In genomic region chr5:139293199-139293503, GRCh38 we compare ENCODE assay signal across 8 cellular contexts. TPM values are rescaled to one million over a fixed set of nuclear protein-coding genes. Genes with fewer than 3 reads are reported as not detected.
DNase-seq lines count a peak whose midpoint lies in the region; ATAC-seq, FAIRE-seq and TF ChIP-seq lines count a peak whose summit lies in the region.

No MANE protein-coding gene starts in this region.

- peaks cover 10 to 19% of the 10 kb centered on the region in 2 experiments; a peak in 3 of 4 replicates for H3K4me1 ChIP-seq in SK-N-SH (ENCODE audit: control insufficient read depth in 1 of 2, insufficient read depth in 2 of 2, low read depth in 1 of 2, low read length in 1 of 2)
- peaks cover 20% of the 10 kb centered on the region for H3K4me1 ChIP-seq in iPS-20b (ENCODE audit: insufficient read depth, low read length)
- H3K4me1 ChIP-seq in stomach smooth muscle (ENCODE audit: control insufficient read depth, insufficient read depth, low read length) = peaks cover 18% of the 10 kb centered on the region

- POLR2A ChIA-PET in SK-N-SH (lab: Yijun Ruan, JAX) = interaction anchor here (0.7 to 2.2 kb wide), 11 partner anchors 13 to 828 kb away, joined by 3 to 34 read pairs (median 5); partner anchors contain the start of genes EGR1, ETF1, HSPA9 and PAIP2

- H3K9me3 ChIP-seq in SK-N-SH = no peaks in the 10 kb centered on the region
- no peaks in the 10 kb centered on the region for H3K9me3 ChIP-seq in iPS-20b (ENCODE audit: insufficient read depth, low read depth, low read length)
- no peaks in the 10 kb centered on the region for H3K9me3 ChIP-seq in stomach smooth muscle (ENCODE audit: control insufficient read depth in 2 of 2, low read length in 2 of 2)

- no peak for ATAC-seq in SK-N-SH treated with all-trans-retinoic acid at 6 μM for 48 hours
- ATAC-seq in activated naive CD4-positive, alpha-beta T cell treated with anti-CD3 and anti-CD28 coated beads, Interleukin-2, amount 50 U/mL, for 72 hours = no peak

- peak overlapping the region; percentile 100; the same call in 1 of the 2 replicates for H3K9ac ChIP-seq in SK-N-SH
- peak overlapping the region; percentile 99; the same call in 1 of the 2 replicates for H3K9ac ChIP-seq in iPS-20b (ENCODE audit: low read depth, low read length)
- peak overlapping the region; percentile 98 to 99 for H3K9ac ChIP-seq in stomach smooth muscle (ENCODE audit: low read length in 2 of 2)

- H3K79me2 ChIP-seq in SK-N-SH (ENCODE audit: insufficient read depth) = peaks cover 46% of the 10 kb centered on the region

- no peaks in the 10 kb centered on the region for H3K27me3 ChIP-seq in SK-N-SH (ENCODE audit: insufficient read depth)
- no peaks in the 10 kb centered on the region for H3K27me3 ChIP-seq in iPS-20b (ENCODE audit: insufficient read depth, low read length)
- H3K27me3 ChIP-seq in stomach smooth muscle (ENCODE audit: control insufficient read depth in 1 of 2, insufficient read depth in 2 of 2, low read length in 2 of 2) = no peaks in the 10 kb centered on the region

- CTCF ChIA-PET in SK-N-SH (lab: Yijun Ruan, JAX) = interaction anchor here (0.6 to 2.5 kb wide), 5 partner anchors 10 to 714 kb away, joined by 3 to 7 read pairs (median 3); partner anchors contain the start of gene PAIP2

- WGBS in SK-N-SH (ENCODE audit: low lambda C conversion rate) = 39% methylated on average over 11 of the region's 11 CpGs

- peak overlapping the region; percentile 98 for H2AFZ ChIP-seq in SK-N-SH (ENCODE audit: low read depth)

- DNase-seq in SK-N-SH (no peak), globus pallidus (ENCODE audit: low spot score) (no peak), frontal cortex (ENCODE audit: low spot score in 2 of 2) (no peak), NCI-H345 (lab: John Stamatoyannopoulos, UW) (no peak)
- DNase-seq in activated naive CD4-positive, alpha-beta T cell treated with anti-CD3 and anti-CD28 coated beads, Interleukin-2, amount 50 U/mL, for 72 hours (ENCODE audit: low spot score in 2 of 2) = no peak

- H3K4me3 ChIP-seq in SK-N-SH (ENCODE audit: low read depth in 2 of 2, low read length in 1 of 2) (peak overlapping the region; percentile 73 to 85; a peak in 3 of 4 replicates), iPS-20b (ENCODE audit: low read length) (peak overlapping the region; percentile 96; the same call in 1 of the 2 replicates), stomach smooth muscle (ENCODE audit: low read length in 2 of 2) (peak overlapping the region; percentile 93 to 97)

- no peak for FAIRE-seq in frontal cortex (lab: Jason Lieb, UNC)

- no peaks in the 10 kb centered on the region for H3K9me3 Mint-ChIP-seq in activated naive CD4-positive, alpha-beta T cell treated with anti-CD3 and anti-CD28 coated beads, Interleukin-2, amount 50 U/mL, for 72 hours

- H3F3A ChIP-seq in SK-N-SH (replicated peaks; ENCODE audit: insufficient read depth) = peaks cover 26% of the 10 kb centered on the region

- H3K36me3 ChIP-seq in SK-N-SH (replicated peaks in 1 of 2; ENCODE audit: control insufficient read depth in 1 of 2, insufficient read depth in 2 of 2, low read length in 1 of 2) (no peaks in the 10 kb centered on the region), iPS-20b (ENCODE audit: insufficient read depth, low read depth, low read length) (peaks cover 18% of the 10 kb centered on the region), stomach smooth muscle (ENCODE audit: control insufficient read depth in 2 of 2, insufficient read depth in 2 of 2, low read length in 2 of 2) (no peaks in the 10 kb centered on the region)

- no peaks in the 10 kb centered on the region for H3K9me2 ChIP-seq in SK-N-SH

- no peak for TF ChIP-seq CTCF in SK-N-SH (IDR thresholded peaks at IDR 0.05)

- H3K27ac Mint-ChIP-seq in activated naive CD4-positive, alpha-beta T cell treated with anti-CD3 and anti-CD28 coated beads, Interleukin-2, amount 50 U/mL, for 72 hours = peak overlapping the region; percentile 98 to 99

- H4K20me1 ChIP-seq in SK-N-SH (ENCODE audit: insufficient read depth) = peaks cover 37% of the 10 kb centered on the region

- peak overlapping the region; percentile 79 to 99 for H3K27ac ChIP-seq in SK-N-SH (ENCODE audit: low read depth in 2 of 2, low read length in 1 of 2)
- H3K27ac ChIP-seq in iPS-20b (ENCODE audit: low read length) = no peak overlapping the region
- peak overlapping the region; percentile 99 for H3K27ac ChIP-seq in stomach smooth muscle (ENCODE audit: low read length)

- H3K4me2 ChIP-seq in SK-N-SH = peak overlapping the region; percentile 76; the same call in 1 of the 2 replicates

- no peak for TF ChIP-seq RAD21 in SK-N-SH (IDR thresholded peaks at IDR 0.05; ENCODE audit: low read length)

- no peak for TF ChIP-seq EP300 in SK-N-SH (IDR thresholded peaks at IDR 0.05; ENCODE audit: borderline replicate concordance in 1 of 2, low read depth in 1 of 2, low read length in 1 of 2)

- peaks cover 21 to 27% of the 10 kb centered on the region in 2 donors for H3K36me3 Mint-ChIP-seq in activated naive CD4-positive, alpha-beta T cell treated with anti-CD3 and anti-CD28 coated beads, Interleukin-2, amount 50 U/mL, for 72 hours

TF ChIP-seq in SK-N-SH, 30 proteins besides CTCF, POLR2A, EP300 and RAD21 (continues in another document):
- TF ChIP-seq FOXJ3 (CRISPR knock-in tag; IDR thresholded peaks at IDR 0.05) (no peak), MXI1 (IDR thresholded peaks at IDR 0.05; ENCODE audit: low read depth, low read length) (no peak), FOXM1 (IDR thresholded peaks at IDR 0.05; ENCODE audit: low read depth) (no peak), GATA2 (CRISPR knock-in tag; IDR thresholded peaks at IDR 0.05) (no peak), YY1 (IDR thresholded peaks at IDR 0.05; ENCODE audit: low read depth) (no peak), NRF1 (IDR thresholded peaks at IDR 0.05; ENCODE audit: low read depth, low read length) (no peak), GABPA (IDR thresholded peaks at IDR 0.05; ENCODE audit: low read depth) (no peak)
- TF ChIP-seq, protein P1, sequence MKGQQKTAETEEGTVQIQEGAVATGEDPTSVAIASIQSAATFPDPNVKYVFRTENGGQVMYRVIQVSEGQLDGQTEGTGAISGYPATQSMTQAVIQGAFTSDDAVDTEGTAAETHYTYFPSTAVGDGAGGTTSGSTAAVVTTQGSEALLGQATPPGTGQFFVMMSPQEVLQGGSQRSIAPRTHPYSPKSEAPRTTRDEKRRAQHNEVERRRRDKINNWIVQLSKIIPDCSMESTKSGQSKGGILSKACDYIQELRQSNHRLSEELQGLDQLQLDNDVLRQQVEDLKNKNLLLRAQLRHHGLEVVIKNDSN (IDR thresholded peaks at IDR 0.05; ENCODE audit: borderline replicate concordance, low read depth) = no peak

TF ChIP-seq in SK-N-SH treated with all-trans-retinoic acid at 6 μM for 48 hours, 23 proteins besides CTCF, POLR2A, EP300 and RAD21:
- TF ChIP-seq CSDC2 (CRISPR knock-in tag; IDR thresholded peaks at IDR 0.05) (no peak), ZNF565 (CRISPR knock-in tag; conservative IDR thresholded peaks at IDR 0.05; ENCODE audit: low read depth) (no peak), CREB5 (CRISPR knock-in tag; IDR thresholded peaks at IDR 0.05; ENCODE audit: low read depth) (no peak), ZFP30 (CRISPR knock-in tag; IDR thresholded peaks at IDR 0.05) (no peak), ISL1 (CRISPR knock-in tag; IDR thresholded peaks at IDR 0.05) (no peak), RARB (CRISPR knock-in tag; IDR thresholded peaks at IDR 0.05) (no peak), ARNTL (CRISPR knock-in tag; IDR thresholded peaks at IDR 0.05; ENCODE audit: borderline replicate concordance, low read depth) (no peak), TSHZ2 (CRISPR knock-in tag; IDR thresholded peaks at IDR 0.05) (no peak)

RNA-seq across cellular contexts. Expression of gene MATR3, which starts 0.4 kb away (rescaled TPM):
- 40.4 and 63.6 TPM in 2 replicates for polyA plus RNA-seq in SK-N-SH (2012; rRNA removed)
- 56.7 and 71.8 TPM in 2 replicates for polyA plus RNA-seq in SK-N-SH (2012; cell fraction: cytosol; rRNA removed)
- polyA plus RNA-seq in SK-N-SH (2012; cell fraction: nucleus; rRNA removed) = 40.2 and 90.8 TPM in 2 replicates
- total RNA-seq in activated naive CD4-positive, alpha-beta T cell treated with anti-CD3 and anti-CD28 coated beads, Interleukin-2, amount 50 U/mL, for 72 hours = 100 to 1,000 TPM; 160 to 182 TPM
- 810 TPM for total RNA-seq in frontal cortex

RNA-seq across cellular contexts. Expression of gene PAIP2, which starts 48.5 kb away (rescaled TPM):
- 52.9 and 73.2 TPM in 2 replicates for polyA plus RNA-seq in SK-N-SH (2012; rRNA removed)
- 83.4 and 100 TPM in 2 replicates for polyA plus RNA-seq in SK-N-SH (2012; cell fraction: cytosol; rRNA removed)
- 22.7 and 35.1 TPM in 2 replicates for polyA plus RNA-seq in SK-N-SH (2012; cell fraction: nucleus; rRNA removed)
- total RNA-seq in activated naive CD4-positive, alpha-beta T cell treated with anti-CD3 and anti-CD28 coated beads, Interleukin-2, amount 50 U/mL, for 72 hours = 100 to 1,000 TPM in 1 of 2 donors, 10 to 100 TPM in 1; 85.7 to 111 TPM
- total RNA-seq in frontal cortex = 113 TPM
